ENCODE assay signal across 21 cellular contexts in the genomic region with DNA sequence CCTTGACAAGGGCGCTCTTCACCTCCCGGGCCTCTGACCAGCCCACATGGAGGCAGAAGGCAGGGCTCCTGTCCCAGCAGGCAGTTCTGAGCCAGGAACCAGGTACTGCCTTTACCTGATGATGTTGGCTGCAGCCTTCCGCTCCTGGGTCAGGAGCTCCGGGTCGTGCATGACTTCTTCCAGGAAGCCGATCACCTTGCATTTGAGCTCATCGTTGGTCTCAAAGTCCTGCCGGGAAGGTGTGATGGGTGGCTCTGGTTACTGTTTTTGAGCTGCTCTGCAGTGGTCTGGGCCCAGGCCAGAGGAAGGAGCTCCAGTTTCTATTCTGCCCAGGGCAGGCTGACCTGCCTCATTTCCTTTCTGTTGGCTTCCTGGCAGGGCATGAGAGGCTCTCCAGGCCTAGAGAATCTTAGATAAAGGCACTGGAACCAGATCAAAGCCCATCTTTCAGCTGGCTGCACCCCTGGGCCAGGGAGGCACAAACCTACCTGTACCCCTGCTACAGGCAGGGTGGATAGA.
"Had no signal": no experiment of that assay in that cellular context is flagged by ENCODE, and none has a peak within 500 bp of the region (broad histone marks: within the 10 kb centered on the region; RNA-seq: fewer than 3 reads in every experiment).

No MANE protein-coding gene starts in this region.

- H3K9me3 ChIP-seq: body of pancreas, ovary, sigmoid colon, spleen, thoracic aorta, vagina had no signal

- H3K27ac Mint-ChIP-seq: activated B cell treated with CpG ODN at 0.5 μM for 24 hours; activated CD8-positive, alpha-beta T cell treated with anti-CD3 and anti-CD28 coated beads, Interleukin-2, amount 10 ng/mL, durations not matched to agents 7 days and 5 days; activated naive CD8-positive, alpha-beta T cell; activated T-cell treated with anti-CD3 and anti-CD28 coated beads, Interleukin-2, amount 50 U/mL, for 72 hours; effector memory CD8-positive, alpha-beta T cell had no signal

- H3K36me3 Mint-ChIP-seq: activated naive CD8-positive, alpha-beta T cell; naive B cell; neural progenitor cell had no signal

- H3K9me3 Mint-ChIP-seq: activated B cell treated with CpG ODN at 0.5 μM for 24 hours; activated T-cell treated with anti-CD3 and anti-CD28 coated beads, Interleukin-2, amount 50 U/mL, for 72 hours; effector memory CD8-positive, alpha-beta T cell; naive B cell; neural progenitor cell had no signal

- H3K36me3 ChIP-seq: neural progenitor cell, ovary, sigmoid colon, spleen, thoracic aorta, vagina had no signal

- ATAC-seq: activated CD8-positive, alpha-beta T cell treated with anti-CD3 and anti-CD28 coated beads, Interleukin-2, amount 10 ng/mL, durations not matched to agents 7 days and 5 days; activated T-cell treated with anti-CD3 and anti-CD28 coated beads, Interleukin-2, amount 50 U/mL, for 72 hours; body of pancreas; effector memory CD8-positive, alpha-beta T cell had no signal

- H3K27me3 ChIP-seq: body of pancreas, neural progenitor cell, ovary, sigmoid colon, spleen, vagina had no signal

- H3K4me3 ChIP-seq: body of pancreas, lung, neural progenitor cell, ovary, sigmoid colon, spleen, thoracic aorta, vagina had no signal

- H2AFZ ChIP-seq: neural progenitor cell had no signal

- H3K4me2 ChIP-seq: neural progenitor cell had no signal

- H3K27ac ChIP-seq: body of pancreas, neural progenitor cell, ovary, sigmoid colon, spleen, thoracic aorta, vagina had no signal

- H3K4me3 Mint-ChIP-seq: activated B cell treated with CpG ODN at 0.5 μM for 24 hours; activated CD8-positive, alpha-beta T cell treated with anti-CD3 and anti-CD28 coated beads, Interleukin-2, amount 10 ng/mL, durations not matched to agents 7 days and 5 days; activated naive CD8-positive, alpha-beta T cell; activated T-cell treated with anti-CD3 and anti-CD28 coated beads, Interleukin-2, amount 50 U/mL, for 72 hours; effector memory CD8-positive, alpha-beta T cell; naive B cell had no signal

- H3K9ac ChIP-seq: neural progenitor cell had no signal

- H3K27me3 Mint-ChIP-seq: activated B cell treated with CpG ODN at 0.5 μM for 24 hours; activated naive CD8-positive, alpha-beta T cell had no signal

- DNase-seq: activated B cell treated with CpG ODN at 0.5 μM for 24 hours; activated CD4-positive, alpha-beta T cell treated with anti-CD3 and anti-CD28 coated beads for 48 hours; activated CD8-positive, alpha-beta memory T cell treated with anti-CD3 and anti-CD28 coated beads, Interleukin-2, amount 50 U/mL, for 4 hours; activated CD8-positive, alpha-beta T cell treated with anti-CD3 and anti-CD28 coated beads, Interleukin-2, amount 10 ng/mL, durations not matched to agents 7 days and 5 days; activated gamma-delta T cell; activated T-cell treated with anti-CD3 and anti-CD28 coated beads, Interleukin-2, amount 50 U/mL, for 72 hours; amygdala; body of pancreas; central memory CD4-positive, alpha-beta T cell; cortex of kidney; effector memory CD8-positive, alpha-beta T cell; foreskin melanocyte; naive B cell; ovary; sigmoid colon; spleen had no signal

- H3K4me1 ChIP-seq: body of pancreas, sigmoid colon had no signal
